ENCODE assay signal across 1 cellular context in the genomic region with DNA sequence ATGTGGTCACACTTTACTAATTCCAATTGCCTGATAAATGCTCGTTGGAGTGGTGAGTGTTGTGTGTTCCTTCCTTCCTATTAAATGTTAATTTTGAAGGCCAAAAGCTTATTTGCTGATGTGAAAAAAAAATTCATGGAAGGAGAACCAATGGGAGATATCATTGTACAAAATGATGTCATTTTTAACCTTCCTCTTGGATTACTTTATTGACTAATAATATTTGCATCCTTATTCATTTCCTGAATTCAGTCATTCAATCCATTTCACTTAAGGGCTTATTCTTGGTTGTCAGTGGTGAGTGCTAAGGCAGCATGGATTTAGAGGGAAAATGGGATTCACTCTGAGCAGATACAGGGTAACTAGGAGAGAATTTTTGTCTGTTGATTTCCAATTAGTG.
TF ChIP-seq lines count a peak whose summit lies in the region.

No MANE protein-coding gene starts in this region.

TF ChIP-seq in IMR-90, 13 proteins besides CTCF, POLR2A, EP300 and RAD21:
- TF ChIP-seq RCOR1 (IDR thresholded peaks at IDR 0.05; ENCODE audit: insufficient replicate concordance, low read length) = no peak
- TF ChIP-seq MAZ (IDR thresholded peaks at IDR 0.05; ENCODE audit: borderline replicate concordance, low read depth, low read length) = no peak
